Comparison of ENCODE assay signal across 33 cellular contexts in the genomic region with DNA sequence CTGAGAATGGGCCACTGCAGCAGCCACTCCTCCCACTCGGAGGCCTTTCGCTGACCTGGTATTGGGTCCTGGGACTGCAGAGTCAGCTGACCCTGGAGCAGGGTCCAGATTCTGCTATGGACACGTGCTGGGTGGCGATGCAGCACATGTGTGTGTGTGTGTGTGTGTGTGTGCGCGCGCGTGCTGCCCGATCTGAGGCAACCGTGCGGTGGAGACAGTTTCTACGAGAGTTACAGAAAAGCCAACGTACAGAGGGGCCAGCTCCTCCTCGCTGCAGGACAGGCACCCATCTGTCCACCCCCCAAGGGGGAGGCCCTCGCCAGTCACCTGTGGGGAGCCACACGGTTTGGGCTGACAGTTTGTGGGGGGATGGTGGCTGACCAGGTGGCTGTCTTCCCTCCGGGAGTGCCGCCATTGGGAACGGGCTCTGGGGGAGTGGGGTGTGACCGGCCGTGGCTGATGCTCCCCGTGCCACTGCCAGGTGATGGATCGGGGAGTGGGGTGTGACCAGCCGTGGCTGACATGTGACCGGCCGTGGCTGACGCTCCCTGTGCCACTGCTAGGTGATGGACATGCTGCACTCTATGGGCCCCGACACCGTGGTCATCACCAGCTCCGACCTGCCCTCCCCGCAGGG.
"Had no signal": no experiment of that assay in that cellular context is flagged by ENCODE, and none has a peak within 500 bp of the region (broad histone marks: within the 10 kb centered on the region; RNA-seq: fewer than 3 reads in every experiment).

No MANE protein-coding gene starts in this region.

- H3K4me1 Mint-ChIP-seq: activated CD4-positive, alpha-beta T cell treated with anti-CD3 and anti-CD28 coated beads for 36 hours; activated CD4-positive, alpha-beta T cell treated with anti-CD3 and anti-CD28 coated beads, Interleukin-2, amount 10 ng/mL, durations not matched to agents 24 days and 14 days; activated naive CD4-positive, alpha-beta T cell treated with anti-CD3 and anti-CD28 coated beads, Interleukin-2, amount 50 U/mL, for 24 hours; activated naive CD8-positive, alpha-beta T cell treated with anti-CD3 and anti-CD28 coated beads for 36 hours; activated naive CD8-positive, alpha-beta T cell treated with anti-CD3 and anti-CD28 coated beads, Interleukin-2, amount 50 U/mL, for 24 hours had no signal

- H3K4me3 ChIP-seq: adrenal gland, body of pancreas, esophagus squamous epithelium had no signal

- ATAC-seq: activated CD4-positive, alpha-beta T cell treated with anti-CD3 and anti-CD28 coated beads for 36 hours; activated CD8-positive, alpha-beta memory T cell treated with anti-CD3 and anti-CD28 coated beads, Interleukin-2, amount 10 ng/mL, durations not matched to agents 7 days and 5 days; activated CD8-positive, alpha-beta T cell treated with anti-CD3 and anti-CD28 coated beads, Interleukin-2, amount 10 ng/mL, durations not matched to agents 7 days and 5 days; activated naive CD8-positive, alpha-beta T cell treated with anti-CD3 and anti-CD28 coated beads, Interleukin-2, amount 50 U/mL, for 24 hours; body of pancreas; effector memory CD8-positive, alpha-beta T cell had no signal

- H3K27ac Mint-ChIP-seq: activated CD4-positive, alpha-beta memory T cell treated with anti-CD3 and anti-CD28 coated beads for 36 hours; activated CD4-positive, alpha-beta T cell treated with anti-CD3 and anti-CD28 coated beads for 36 hours; activated CD4-positive, alpha-beta T cell treated with anti-CD3 and anti-CD28 coated beads, Interleukin-2, amount 10 ng/mL, durations not matched to agents 24 days and 14 days; activated CD8-positive, alpha-beta memory T cell treated with anti-CD3 and anti-CD28 coated beads, Interleukin-2, amount 10 ng/mL, durations not matched to agents 7 days and 5 days; activated CD8-positive, alpha-beta T cell treated with anti-CD3 and anti-CD28 coated beads, Interleukin-2, amount 10 ng/mL, durations not matched to agents 7 days and 5 days; activated naive CD4-positive, alpha-beta T cell treated with anti-CD3 and anti-CD28 coated beads for 36 hours; activated naive CD4-positive, alpha-beta T cell treated with anti-CD3 and anti-CD28 coated beads, Interleukin-2, amount 50 U/mL, for 24 hours; activated naive CD8-positive, alpha-beta T cell treated with anti-CD3 and anti-CD28 coated beads for 36 hours; activated naive CD8-positive, alpha-beta T cell treated with anti-CD3 and anti-CD28 coated beads, Interleukin-2, amount 50 U/mL, for 24 hours; activated T-helper 1 cell treated with anti-CD3 and anti-CD28 coated beads, Interleukin-12 subunit alpha, Interleukin-12 subunit beta, Interleukin-2, Interleukin-4 antibody, amounts not matched to agents 30 ng/mL and 10 ng/mL and 1 ng/mL, durations not matched to agents 14 hours and 24 hours and 36 hours; activated T-helper 2 cell treated with anti-CD3 and anti-CD28 coated beads, Interferon-gamma antibody, Interleukin-2, Interleukin-4, amounts not matched to agents 10 μg/mL and 5 μg/mL and 100 μg/mL, durations not matched to agents 14 hours and 24 hours and 36 hours; effector memory CD8-positive, alpha-beta T cell had no signal

- H3K9me3 Mint-ChIP-seq: activated CD4-positive, alpha-beta memory T cell treated with anti-CD3 and anti-CD28 coated beads for 36 hours; activated CD4-positive, alpha-beta T cell treated with anti-CD3 and anti-CD28 coated beads, Interleukin-2, amount 10 ng/mL, durations not matched to agents 24 days and 14 days; activated naive CD4-positive, alpha-beta T cell treated with anti-CD3 and anti-CD28 coated beads for 36 hours; activated naive CD4-positive, alpha-beta T cell treated with anti-CD3 and anti-CD28 coated beads, Interleukin-2, amount 50 U/mL, for 24 hours; activated naive CD8-positive, alpha-beta T cell treated with anti-CD3 and anti-CD28 coated beads for 36 hours; activated naive CD8-positive, alpha-beta T cell treated with anti-CD3 and anti-CD28 coated beads, Interleukin-2, amount 50 U/mL, for 24 hours; activated T-helper 1 cell treated with anti-CD3 and anti-CD28 coated beads, Interleukin-12 subunit alpha, Interleukin-12 subunit beta, Interleukin-2, Interleukin-4 antibody, amounts not matched to agents 30 ng/mL and 10 ng/mL and 1 ng/mL, durations not matched to agents 14 hours and 24 hours and 36 hours; activated T-helper 2 cell treated with anti-CD3 and anti-CD28 coated beads, Interferon-gamma antibody, Interleukin-2, Interleukin-4, amounts not matched to agents 10 μg/mL and 5 μg/mL and 100 μg/mL, durations not matched to agents 14 hours and 24 hours and 36 hours; effector memory CD8-positive, alpha-beta T cell had no signal

- H3K27me3 Mint-ChIP-seq: activated CD4-positive, alpha-beta memory T cell treated with anti-CD3 and anti-CD28 coated beads for 36 hours; activated CD4-positive, alpha-beta T cell treated with anti-CD3 and anti-CD28 coated beads for 36 hours; activated CD4-positive, alpha-beta T cell treated with anti-CD3 and anti-CD28 coated beads, Interleukin-2, amount 10 ng/mL, durations not matched to agents 24 days and 14 days; activated CD8-positive, alpha-beta memory T cell treated with anti-CD3 and anti-CD28 coated beads, Interleukin-2, amount 10 ng/mL, durations not matched to agents 7 days and 5 days; activated naive CD4-positive, alpha-beta T cell treated with anti-CD3 and anti-CD28 coated beads, Interleukin-2, amount 50 U/mL, for 24 hours; activated naive CD8-positive, alpha-beta T cell treated with anti-CD3 and anti-CD28 coated beads for 36 hours; activated naive CD8-positive, alpha-beta T cell treated with anti-CD3 and anti-CD28 coated beads, Interleukin-2, amount 50 U/mL, for 24 hours; effector memory CD8-positive, alpha-beta T cell had no signal

- DNase-seq: activated CD4-positive, alpha-beta memory T cell treated with anti-CD3 and anti-CD28 coated beads for 36 hours; activated CD4-positive, alpha-beta T cell treated with anti-CD3 and anti-CD28 coated beads for 36 hours; activated CD4-positive, alpha-beta T cell treated with anti-CD3 and anti-CD28 coated beads, Interleukin-2, amount 10 ng/mL, durations not matched to agents 24 days and 14 days; activated CD4-positive, CD25-positive, alpha-beta regulatory T cell; activated CD4-positive, CD25-positive, alpha-beta regulatory T cell treated with anti-CD3 and anti-CD28 coated beads, Interleukin-2, amount 50 U/mL, for 72 hours; activated CD8-positive, alpha-beta memory T cell treated with anti-CD3 and anti-CD28 coated beads, Interleukin-2, amount 10 ng/mL, durations not matched to agents 7 days and 5 days; activated CD8-positive, alpha-beta memory T cell treated with anti-CD3 and anti-CD28 coated beads, Interleukin-2, amount 50 U/mL, for 4 hours; activated CD8-positive, alpha-beta T cell treated with anti-CD3 and anti-CD28 coated beads, Interleukin-2, amount 10 ng/mL, durations not matched to agents 7 days and 5 days; activated effector memory CD4-positive, alpha-beta T cell treated with anti-CD3 and anti-CD28 coated beads, Interleukin-2, amount 50 U/mL, for 16 hours; activated naive CD4-positive, alpha-beta T cell treated with anti-CD3 and anti-CD28 coated beads for 36 hours; activated naive CD8-positive, alpha-beta T cell treated with anti-CD3 and anti-CD28 coated beads for 36 hours; activated naive CD8-positive, alpha-beta T cell treated with anti-CD3 and anti-CD28 coated beads, Interleukin-2, amount 50 U/mL, for 24 hours; activated T-cell treated with anti-CD3 and anti-CD28 coated beads, Interleukin-2, amount 50 U/mL, for 1 hour; activated T-cell treated with anti-CD3 and anti-CD28 coated beads, Interleukin-2, amount 50 U/mL, for 48 hours; adrenal gland; amygdala; aorta; body of pancreas; caudate nucleus; cortex of kidney; dermis blood vessel endothelial cell; effector CD4-positive, alpha-beta T cell; effector memory CD8-positive, alpha-beta T cell; esophagus squamous epithelium; foreskin melanocyte; head of caudate nucleus; T-helper 2 cell had no signal

- FAIRE-seq: colon, endothelial cell of umbilical vein had no signal

- H3K9me3 ChIP-seq: adrenal gland, body of pancreas, esophagus squamous epithelium had no signal

- H3K27ac ChIP-seq: adrenal gland, body of pancreas, epithelial cell of prostate, esophagus squamous epithelium had no signal

- H3K27me3 ChIP-seq: adrenal gland, body of pancreas, esophagus squamous epithelium had no signal

- H3K4me3 Mint-ChIP-seq: activated CD4-positive, alpha-beta memory T cell treated with anti-CD3 and anti-CD28 coated beads for 36 hours; activated CD4-positive, alpha-beta T cell treated with anti-CD3 and anti-CD28 coated beads for 36 hours; activated CD4-positive, alpha-beta T cell treated with anti-CD3 and anti-CD28 coated beads, Interleukin-2, amount 10 ng/mL, durations not matched to agents 24 days and 14 days; activated CD8-positive, alpha-beta memory T cell treated with anti-CD3 and anti-CD28 coated beads, Interleukin-2, amount 10 ng/mL, durations not matched to agents 7 days and 5 days; activated CD8-positive, alpha-beta T cell treated with anti-CD3 and anti-CD28 coated beads, Interleukin-2, amount 10 ng/mL, durations not matched to agents 7 days and 5 days; activated naive CD4-positive, alpha-beta T cell treated with anti-CD3 and anti-CD28 coated beads for 36 hours; activated naive CD4-positive, alpha-beta T cell treated with anti-CD3 and anti-CD28 coated beads, Interleukin-2, amount 50 U/mL, for 24 hours; activated naive CD8-positive, alpha-beta T cell treated with anti-CD3 and anti-CD28 coated beads for 36 hours; activated naive CD8-positive, alpha-beta T cell treated with anti-CD3 and anti-CD28 coated beads, Interleukin-2, amount 50 U/mL, for 24 hours; activated T-helper 1 cell treated with anti-CD3 and anti-CD28 coated beads, Interleukin-12 subunit alpha, Interleukin-12 subunit beta, Interleukin-2, Interleukin-4 antibody, amounts not matched to agents 30 ng/mL and 10 ng/mL and 1 ng/mL, durations not matched to agents 14 hours and 24 hours and 36 hours; effector memory CD8-positive, alpha-beta T cell had no signal
